20 cellular contexts compared by ENCODE assay signal in genomic region chr2:95372216-95372829, GRCh38.
"Had no signal": no experiment of that assay in that cellular context is flagged by ENCODE, and none has a peak within 500 bp of the region (broad histone marks: within the 10 kb centered on the region; RNA-seq: fewer than 3 reads in every experiment).

No MANE protein-coding gene starts in this region.

- H3K4me3 ChIP-seq: hepatocyte, mucosa of descending colon, tibial nerve, vagina had no signal

- H3K27ac ChIP-seq: epithelial cell of prostate, hepatocyte, tibial nerve, vagina had no signal

- H3K27ac Mint-ChIP-seq: activated B cell treated with CpG ODN at 0.5 μM for 24 hours; activated CD8-positive, alpha-beta T cell treated with anti-CD3 and anti-CD28 coated beads for 36 hours; activated naive CD8-positive, alpha-beta T cell; effector memory CD8-positive, alpha-beta T cell; memory B cell; T-cell had no signal

- H3K4me1 ChIP-seq: tibial nerve, vagina had no signal

- H3K9me3 Mint-ChIP-seq: memory B cell had no signal

- H3K36me3 Mint-ChIP-seq: activated naive CD8-positive, alpha-beta T cell; T-cell had no signal

- ATAC-seq: activated CD8-positive, alpha-beta T cell treated with anti-CD3 and anti-CD28 coated beads for 36 hours; activated T-cell treated with anti-CD3 and anti-CD28 coated beads, Interleukin-2, amount 50 U/mL, for 4 hours; effector memory CD8-positive, alpha-beta T cell; mucosa of descending colon; naive thymus-derived CD4-positive, alpha-beta T cell; SK-N-SH treated with all-trans-retinoic acid at 6 μM for 48 hours; T-cell had no signal

- H3K4me3 Mint-ChIP-seq: activated B cell treated with CpG ODN at 0.5 μM for 24 hours; activated CD8-positive, alpha-beta T cell treated with anti-CD3 and anti-CD28 coated beads for 36 hours; activated naive CD8-positive, alpha-beta T cell; activated T-cell treated with anti-CD3 and anti-CD28 coated beads, Interleukin-2, amount 50 U/mL, for 4 hours; effector memory CD8-positive, alpha-beta T cell; memory B cell; naive thymus-derived CD4-positive, alpha-beta T cell; T-cell had no signal

- DNase-seq: activated B cell treated with CpG ODN at 0.5 μM for 24 hours; activated CD4-positive, alpha-beta T cell treated with anti-CD3 and anti-CD28 coated beads for 48 hours; activated CD8-positive, alpha-beta T cell treated with anti-CD3 and anti-CD28 coated beads for 36 hours; activated T-cell treated with anti-CD3 and anti-CD28 coated beads, Interleukin-2, amount 50 U/mL, for 4 hours; effector memory CD8-positive, alpha-beta T cell; foreskin fibroblast; mucosa of descending colon; naive thymus-derived CD4-positive, alpha-beta T cell; retina; stimulated activated CD4-positive, alpha-beta T cell treated with anti-CD3 and anti-CD28 coated beads, Interleukin-12 subunit alpha, Interleukin-12 subunit beta, amount 100 ng/mL, for 4 hours; stimulated activated CD4-positive, alpha-beta T cell treated with anti-CD3 and anti-CD28 coated beads, Interleukin-1b, Interleukin-23, amount 100 ng/mL, for 48 hours; stimulated activated naive CD4-positive, alpha-beta T cell treated with Interleukin-2 at 50 U/mL for 16 hours had no signal

- H3K27me3 ChIP-seq: hepatocyte, tibial nerve, vagina had no signal

- H3K4me1 Mint-ChIP-seq: activated B cell treated with CpG ODN at 0.5 μM for 24 hours, memory B cell had no signal

- H3K9me3 ChIP-seq: mucosa of descending colon, vagina had no signal
